Comparison of ENCODE assay signal across 6 cellular contexts in genomic region chr4:103329642-103330041, GRCh38.
"Had no signal": no experiment of that assay in that cellular context is flagged by ENCODE, and none has a peak within 500 bp of the region (broad histone marks: within the 10 kb centered on the region; RNA-seq: fewer than 3 reads in every experiment).

No MANE protein-coding gene starts in this region.

- H3K4me2 ChIP-seq: GM23338 had no signal

- H2AFZ ChIP-seq: GM23338 had no signal

- H3K4me3 ChIP-seq: GM23338, K562 had no signal

- H3K4me3 Mint-ChIP-seq: GM23338, H9 had no signal

- DNase-seq: H9, HCEC 1CT, IMR-90, KG1 had no signal

- H3K27ac Mint-ChIP-seq: GM23338, H9 had no signal

- ATAC-seq: GM23338, K562 had no signal

- H3K9me3 Mint-ChIP-seq: GM23338, H9 had no signal
